Comparison of ENCODE assay signal across 8 cellular contexts in the genomic region with DNA sequence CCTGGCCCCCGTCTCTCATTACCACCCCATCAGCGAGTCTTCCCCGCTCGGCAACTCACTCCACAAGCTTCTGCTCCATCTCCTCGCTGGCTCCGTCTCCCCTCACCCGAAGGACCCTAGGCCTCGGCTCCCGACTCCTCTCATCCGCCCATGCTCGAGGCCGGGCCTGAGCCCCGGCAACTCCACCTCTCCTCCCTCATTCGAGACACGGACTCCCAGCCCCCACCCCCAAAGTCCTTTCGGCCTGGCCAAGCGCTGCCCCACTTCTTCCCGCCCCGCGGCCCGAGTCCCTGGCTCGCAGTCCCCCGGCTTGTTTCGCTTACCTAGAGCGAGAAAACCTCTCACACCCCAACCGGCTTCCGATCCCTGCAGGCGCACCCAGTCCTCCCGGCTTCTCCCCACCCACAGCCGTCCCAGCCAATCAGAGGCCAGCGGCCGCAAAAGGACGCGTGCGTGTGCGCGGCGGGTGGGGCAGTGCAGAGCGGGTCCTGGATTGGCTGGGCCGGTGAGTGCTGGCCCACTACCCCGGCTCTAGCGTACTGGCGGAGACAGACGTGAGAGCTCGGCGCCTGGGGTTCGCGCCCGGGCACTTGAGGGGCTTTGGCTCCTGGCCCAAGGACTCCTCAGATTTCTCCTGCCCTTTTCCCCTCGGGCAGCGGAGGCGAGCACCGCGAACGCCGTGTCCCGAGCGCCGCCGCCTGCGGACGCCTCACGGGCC. TPM values are rescaled to one million over a fixed set of nuclear protein-coding genes. Genes with fewer than 3 reads are reported as not detected.
DNase-seq lines count a peak whose midpoint lies in the region; ATAC-seq and TF ChIP-seq lines count a peak whose summit lies in the region.

A gene (minus strand): TSS at position 378 of the 718 bp plus-strand sequence. CDS start 10,237 bp downstream, outside the sequence.

- no peak for TF ChIP-seq CTCF in IMR-90 (conservative IDR thresholded peaks at IDR 0.05; ENCODE audit: low read depth, low read length)

- 0% methylated on average over 27 of the region's 63 CpGs; no CpG with 5 or more reads in 1 of the 2 experiments for WGBS in IMR-90 (ENCODE audit: extremely low coverage in 2 of 2, insufficient read length in 1 of 2), 2 experiments

- H2AK9ac ChIP-seq in IMR-90 (replicated peaks; ENCODE audit: low read depth, low read length, poor library complexity): peak within 1 kb of the TSS; percentile 83

- CTCF ChIA-PET in IMR-90 (lab: Yijun Ruan, JAX): interaction anchor here (1.2 kb wide), 1 partner anchor 27 kb away, joined by 3 read pairs; no protein-coding TSS in a partner anchor

- peaks cover 3% of the 10 kb centered on the region for H3K9me1 ChIP-seq in IMR-90 (ENCODE audit: insufficient read depth, low read length)

- no TSS peak for BruUV-seq in IMR-90 (replicated peaks; lab: Mats Ljungman, UMichigan)

- H3K4me3 ChIP-seq in IMR-90 (ENCODE audit: insufficient read depth, low read depth, low read length): peak within 1 kb of the TSS; percentile 83
- H3K4me3 ChIP-seq in mononuclear cell (ENCODE audit: low read length): peak within 1 kb of the TSS; percentile 91

- peak within 1 kb of the TSS; percentile 7; the same call in 1 of the 2 replicates for H3K18ac ChIP-seq in IMR-90 (ENCODE audit: low read depth, low read length)

- H2BK120ac ChIP-seq in IMR-90 (ENCODE audit: low read depth, low read length): peak within 1 kb of the TSS; percentile 40

- H3K9me3 ChIP-seq in IMR-90 (ENCODE audit: control insufficient read depth, insufficient read depth, low read length): no peaks in the 10 kb centered on the region
- H3K9me3 ChIP-seq in mononuclear cell (ENCODE audit: low read depth, low read length): no peaks in the 10 kb centered on the region

- peak within 1 kb of the TSS; percentile 96 for H3K4me2 ChIP-seq in IMR-90 (ENCODE audit: low read depth, low read length)

- dilution Hi-C loops in IMR-90 (cut with HindIII; ENCODE audit: low sequenced_read_pairs, unreplicated experiment): no loop called here

- peaks cover 22% of the 10 kb centered on the region for H4K20me1 ChIP-seq in IMR-90 (ENCODE audit: insufficient read depth, low read length)

- peak within 1 kb of the TSS; percentile 77 to 79; a peak in 3 of 4 replicates for H4K8ac ChIP-seq in IMR-90 (ENCODE audit: low read depth in 2 of 2, low read length in 2 of 2)

- H2AK5ac ChIP-seq in IMR-90 (ENCODE audit: low read depth, low read length): peak within 1 kb of the TSS; percentile 52; the same call in 1 of the 2 replicates

- peak within 1 kb of the TSS; percentile 73 for H3K27ac ChIP-seq in IMR-90 (ENCODE audit: insufficient read depth, low read length)

- H3K36me3 ChIP-seq in IMR-90 (ENCODE audit: control insufficient read depth, insufficient read depth, low read length): no peaks in the 10 kb centered on the region

- H3K4me1 ChIP-seq in IMR-90 (ENCODE audit: control insufficient read depth, insufficient read depth, low read length) (peaks cover 3% of the 10 kb centered on the region; the same call in 1 of the 2 replicates), mononuclear cell (ENCODE audit: insufficient read depth, low read length) (peaks cover 30% of the 10 kb centered on the region)

- peaks cover 18 to 38% of the 10 kb centered on the region in 2 experiments for H3K79me1 ChIP-seq in IMR-90 (ENCODE audit: low read depth in 1 of 2, low read length in 2 of 2)

- H4K5ac ChIP-seq in IMR-90 (ENCODE audit: low read depth, low read length): peak within 1 kb of the TSS; percentile 33

- TF ChIP-seq RAD21 in IMR-90 (IDR thresholded peaks at IDR 0.05; ENCODE audit: low read length): no peak

- peak within 1 kb of the TSS; percentile 71 for H3K4ac ChIP-seq in IMR-90 (ENCODE audit: low read depth, low read length)

- H3K27me3 ChIP-seq in IMR-90 (ENCODE audit: control insufficient read depth, insufficient read depth, low read length): peaks cover 2% of the 10 kb centered on the region; the same call in 1 of the 2 replicates
- peaks cover 3% of the 10 kb centered on the region for H3K27me3 ChIP-seq in mononuclear cell (ENCODE audit: insufficient read depth, low read length)

- TF ChIP-seq POLR2A in IMR-90 (IDR thresholded peaks at IDR 0.05; ENCODE audit: low read depth, low read length): peak; percentile 89

- H3K9ac ChIP-seq in IMR-90 (ENCODE audit: low read depth, low read length): peak within 1 kb of the TSS; percentile 83

- intact Hi-C loops in IMR-90 (cut with micrococcal nuclease): no loop called here

- peak within 1 kb of the TSS; percentile 97 for H3K23ac ChIP-seq in IMR-90 (ENCODE audit: low read depth, low read length)

- H2BK5ac ChIP-seq in IMR-90 (ENCODE audit: low read depth, low read length, poor library complexity, severe bottlenecking): peak within 1 kb of the TSS; percentile 32

- H2BK20ac ChIP-seq in IMR-90 (ENCODE audit: low read depth, low read length): no peak within 1 kb of the TSS

- no peak within 1 kb of the TSS; the same call in 2 of the 3 replicates for H2BK15ac ChIP-seq in IMR-90 (ENCODE audit: low read depth, low read length)

- H3K56ac ChIP-seq in IMR-90 (ENCODE audit: extremely low read depth, insufficient read depth, low read length): peak within 1 kb of the TSS; percentile 25; the same call in 1 of the 2 replicates

- in situ Hi-C loops in IMR-90 (cut with MboI; ENCODE audit: low sequenced_read_pairs): no loop called here

- DNase-seq in DMS 273 (lab: John Stamatoyannopoulos, UW; ENCODE audit: unreplicated experiment) (peak; percentile 96), IMR-90 (peak; percentile 92), OCI-M1 (lab: John Stamatoyannopoulos, UW) (peak; percentile 97), activated T-cell treated with anti-CD3 and anti-CD28 coated beads for 24 hours (ENCODE audit: low read depth) (peak; percentile 89), epidermal melanocyte (ENCODE audit: insufficient read length, low spot score) (peak; percentile 94)
- DNase-seq in stimulated activated CD8-positive, alpha-beta memory T cell treated with anti-CD3 and anti-CD28 coated beads, Interleukin-4, amount 100 ng/mL, for 1 hour (ENCODE audit: low read depth in 2 of 2, low spot score in 1 of 2): peak; percentile 78 to 84

- peak within 1 kb of the TSS; percentile 92 for H3K14ac ChIP-seq in IMR-90 (replicated peaks; ENCODE audit: low read depth, low read length)

- POLR2A ChIA-PET in IMR-90 (lab: Charles Lee; ENCODE audit: unreplicated experiment): no interaction called here

- H2AFZ ChIP-seq in IMR-90 (replicated peaks; ENCODE audit: low read length, poor library complexity): peak within 1 kb of the TSS; percentile 94

- peak; percentile 99 for ATAC-seq in GM21528 (IDR thresholded peaks at IDR 0.05; ENCODE audit: low FRiP score, unreplicated experiment)
- peak; percentile 99 for ATAC-seq in IMR-90 (ENCODE audit: low read depth)

- peak within 1 kb of the TSS; percentile 24; the same call in 1 of the 2 replicates for H4K91ac ChIP-seq in IMR-90 (ENCODE audit: insufficient read depth, low read depth, low read length)

TF ChIP-seq in IMR-90, 13 proteins besides CTCF, POLR2A, EP300 and RAD21:
- TF ChIP-seq RFX5 (IDR thresholded peaks at IDR 0.05; ENCODE audit: low read depth, low read length): peak; percentile 57; the same call in 1 of the 2 replicates
- no peak; the same call in 1 of the 2 replicates for TF ChIP-seq MXI1 (IDR thresholded peaks at IDR 0.05; ENCODE audit: borderline replicate concordance, low read depth, low read length)
- TF ChIP-seq MAFK (IDR thresholded peaks at IDR 0.05; ENCODE audit: low read depth, low read length): no peak
- TF ChIP-seq BHLHE40 (IDR thresholded peaks at IDR 0.05; ENCODE audit: low read depth, low read length): peak; percentile 66; the same call in 1 of the 2 replicates
- no peak for TF ChIP-seq CHD1 (IDR thresholded peaks at IDR 0.05; ENCODE audit: low read depth, low read length)
- TF ChIP-seq MAZ (IDR thresholded peaks at IDR 0.05; ENCODE audit: borderline replicate concordance, low read depth, low read length): peak; percentile 91; the same call in 1 of the 2 replicates
- no peak for TF ChIP-seq RCOR1 (IDR thresholded peaks at IDR 0.05; ENCODE audit: insufficient replicate concordance, low read length)

RNA-seq across cellular contexts. Expression of the gene that starts here (rescaled TPM):
- total RNA-seq in IMR-90 (2012; rRNA removed) (86.6 and 201 TPM in 2 replicates), mononuclear cell (42.1 TPM)
- 106 and 137 TPM in 2 replicates for polyA plus RNA-seq in IMR-90 (2012; rRNA removed)
- 13.1 and 33.8 TPM in 2 replicates for polyA plus RNA-seq in IMR-90 (2012; cell fraction: cytosol; rRNA removed)
- polyA plus RNA-seq in IMR-90 (2012; cell fraction: nucleus; rRNA removed; ENCODE audit: low replicate concordance): 2.0 and 26.0 TPM in 2 replicates

Comparison
In these comparisons a context has a peak if more than half of its experiments do, and no peak if none do; other contexts are left out.
1. Peak in every context shown above with its lines: DNase-seq, ATAC-seq, H3K4me3 ChIP-seq and H3K27ac ChIP-seq.